In the genomic region with DNA sequence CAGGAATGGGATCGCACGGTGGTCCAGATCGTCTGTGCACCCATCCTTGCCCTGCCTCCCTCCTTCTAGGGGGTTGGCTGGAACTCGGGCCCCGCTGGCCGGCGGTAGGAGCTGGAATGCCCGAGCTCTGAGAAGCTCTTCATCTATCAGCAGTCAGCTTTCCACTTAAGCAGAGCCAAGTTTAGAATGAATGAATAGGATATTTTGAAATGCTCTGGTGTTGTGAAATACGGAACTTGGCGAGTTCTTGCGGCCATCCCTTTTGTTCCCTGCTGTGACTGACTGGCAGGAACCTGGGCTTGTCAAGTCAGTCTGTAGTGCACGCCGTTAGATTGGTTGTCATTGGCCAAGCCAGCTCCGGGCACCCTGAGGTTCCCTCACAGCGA, we compare ENCODE assay signal across 9 cellular contexts. TPM values are rescaled to one million over a fixed set of nuclear protein-coding genes. Genes with fewer than 3 reads are reported as not detected.
DNase-seq lines count a peak whose midpoint lies in the region; ATAC-seq and TF ChIP-seq lines count a peak whose summit lies in the region.
"Had no signal": no experiment of that assay in that cellular context is flagged by ENCODE, and none has a peak within 500 bp of the region (broad histone marks: within the 10 kb centered on the region; RNA-seq: fewer than 3 reads in every experiment).

No MANE protein-coding gene starts in this region.

- no peaks in the 10 kb centered on the region for H3K27me3 Mint-ChIP-seq in chondrocyte (ENCODE audit: low read depth)
- no peaks in the 10 kb centered on the region for H3K27me3 Mint-ChIP-seq in mesothelial cell of epicardium (ENCODE audit: low read depth)
- H3K27me3 Mint-ChIP-seq: naive B cell had no signal

- H3K36me3 ChIP-seq in upper lobe of left lung, result peaks cover 0 to 7% (median 5%) of the 10 kb centered on the region in 4 donors

- ATAC-seq in upper lobe of left lung (ENCODE audit: low FRiP score in 2 of 2), result peak; percentile 85 to 88
- ATAC-seq in GM18858 (IDR thresholded peaks at IDR 0.05; ENCODE audit: unreplicated experiment), result no peak
- ATAC-seq in GM19351 (IDR thresholded peaks at IDR 0.05; ENCODE audit: unreplicated experiment), result no peak

- peak overlapping the region; percentile 37 to 55 (median 46) for H3K27ac ChIP-seq in upper lobe of left lung

- H3K27ac Mint-ChIP-seq in chondrocyte (ENCODE audit: unreplicated experiment) (peak overlapping the region; percentile 78), mesothelial cell of epicardium (peak overlapping the region; percentile 62)

- peak overlapping the region in 2 of 4 donors; percentile 15 to 21 for H3K4me3 ChIP-seq in upper lobe of left lung

- H3K9me3 Mint-ChIP-seq in chondrocyte (ENCODE audit: low read depth) (no peaks in the 10 kb centered on the region), mesothelial cell of epicardium (peaks cover 6% of the 10 kb centered on the region)
- H3K9me3 Mint-ChIP-seq: naive B cell had no signal

- DNase-seq in NCI-H460 (ENCODE audit: extremely low read depth, low read depth), result peak; percentile 80
- no peak for DNase-seq in chondrocyte (ENCODE audit: low spot score)
- no peak for DNase-seq in mesothelial cell of epicardium (ENCODE audit: low spot score in 2 of 2, unreplicated experiment in 2 of 2)
- DNase-seq in upper lobe of left lung, result peak; percentile 88 to 90
- no peak for DNase-seq in NCI-H524 treated with DMSO at 0.1 percent for 48 hours (lab: John Stamatoyannopoulos, UW)
- DNase-seq: naive B cell, SHP77 had no signal

- TF ChIP-seq EP300 in upper lobe of left lung (IDR thresholded peaks at IDR 0.05), result peak in 2 of 4 donors; percentile 9 to 50

- H3K4me1 Mint-ChIP-seq in chondrocyte (ENCODE audit: low read depth), result peaks cover 58% of the 10 kb centered on the region
- peaks cover 2% of the 10 kb centered on the region for H3K4me1 Mint-ChIP-seq in mesothelial cell of epicardium

- H3K9me3 ChIP-seq in upper lobe of left lung, result no peaks in the 10 kb centered on the region

- 25 to 38% methylated on average over 4 to 15 of the region's 15 CpGs for WGBS in upper lobe of left lung, 2 donors

- H3K4me3 Mint-ChIP-seq in chondrocyte (ENCODE audit: unreplicated experiment), result no peak overlapping the region
- H3K4me3 Mint-ChIP-seq in mesothelial cell of epicardium, result no peak overlapping the region
- H3K4me3 Mint-ChIP-seq: naive B cell had no signal

- TF ChIP-seq POLR2A in upper lobe of left lung (IDR thresholded peaks at IDR 0.05), result no peak

- H3K36me3 Mint-ChIP-seq in chondrocyte (ENCODE audit: low read depth) (peaks cover 12% of the 10 kb centered on the region), mesothelial cell of epicardium (peaks cover 48% of the 10 kb centered on the region)

- TF ChIP-seq CTCF in chondrocyte (IDR thresholded peaks at IDR 0.05) (no peak), mesothelial cell of epicardium (IDR thresholded peaks at IDR 0.05; ENCODE audit: unreplicated experiment) (no peak), upper lobe of left lung (IDR thresholded peaks at IDR 0.05) (no peak)

- H3K27me3 ChIP-seq in upper lobe of left lung, result no peaks in the 10 kb centered on the region

- H3K4me1 ChIP-seq in upper lobe of left lung, result peaks cover 41 to 64% (median 51%) of the 10 kb centered on the region in 4 donors

RNA-seq across cellular contexts. Expression of gene FOXK1, which starts 33.3 kb away (rescaled TPM):
- total RNA-seq in NCI-H460 (2014; rRNA removed; shearing (Covaris generic)), result 37.9 and 40.6 TPM in 2 replicates
- polyA plus RNA-seq in NCI-H460 (2014; cell fraction: nucleus; rRNA removed), result 14.8 and 22.4 TPM in 2 replicates
- total RNA-seq in chondrocyte (53.3 to 78.3 TPM (median 77.9 TPM) in 3 replicates), mesothelial cell of epicardium (54.6 to 57.3 TPM (median 56.7 TPM) in 3 replicates), upper lobe of left lung (10 to 100 TPM; 25.1 to 40.7 (median 34.1) TPM)

Comparison
In these comparisons a context has a peak if more than half of its experiments do, and no peak if none do; other contexts are left out.
1. DNase-seq: peak in NCI-H460 (single experiment) and upper lobe of left lung (2 of 2); none in chondrocyte (single experiment), mesothelial cell of epicardium (0 of 2) and NCI-H524 treated with DMSO at 0.1 percent for 48 hours (single experiment).
2. ATAC-seq: peak in upper lobe of left lung (2 of 2); none in GM18858 (single experiment) and GM19351 (single experiment).